25 cellular contexts compared by ENCODE assay signal in the genomic region with DNA sequence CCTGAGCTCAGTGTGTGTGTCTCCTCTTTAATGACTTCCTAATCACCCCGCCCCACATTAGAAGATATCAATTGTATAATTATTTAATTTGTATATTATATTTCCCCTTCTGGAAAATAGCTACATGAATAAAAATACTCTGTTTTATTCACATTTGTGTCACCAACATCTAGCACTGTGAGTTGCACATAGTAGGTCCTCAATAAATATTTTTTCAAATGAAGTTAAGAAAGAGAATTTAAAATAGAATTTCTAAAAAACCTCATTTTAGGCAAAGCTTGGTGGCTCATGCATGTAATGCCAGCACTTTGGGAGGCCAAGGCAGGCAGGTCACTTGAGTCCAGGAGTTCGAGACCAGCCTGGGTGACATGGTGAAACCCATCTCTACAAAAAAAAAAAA. TPM values are rescaled to one million over a fixed set of nuclear protein-coding genes. Genes with fewer than 3 reads are reported as not detected.
A peak's percentile ranks its signal among the peaks of the same experiment; 100 is the strongest.
DNase-seq lines count a peak whose midpoint lies in the region; ATAC-seq and TF ChIP-seq lines count a peak whose summit lies in the region.
"Had no signal": no experiment of that assay in that cellular context is flagged by ENCODE, and none has a peak within 500 bp of the region (broad histone marks: within the 10 kb centered on the region; RNA-seq: fewer than 3 reads in every experiment).

No MANE protein-coding gene starts in this region.

- CTCF ChIA-PET in activated CD4-positive, alpha-beta T cell treated with anti-CD3 and anti-CD28 coated beads for 36 hours (lab: Charles Lee), result interaction anchor here (0.8 to 4.7 kb wide), 7 partner anchors 8 to 293 kb away, joined by 3 to 21 read pairs (median 5); a partner anchor contains a TSS
- CTCF ChIA-PET in CD8-positive, alpha-beta memory T cell (lab: Charles Lee), result interaction anchor here (1.8 kb wide), 1 partner anchor 67 kb away, joined by 4 read pairs; no protein-coding TSS in a partner anchor
- CTCF ChIA-PET in activated CD8-positive, alpha-beta T cell treated with anti-CD3 and anti-CD28 coated beads for 36 hours (lab: Charles Lee), result interaction anchor here (0.7 to 1.9 kb wide), 4 partner anchors 10 to 520 kb away, joined by 3 to 8 read pairs (median 4); no protein-coding TSS in a partner anchor

- peak overlapping the region; percentile 73 for H3K4me3 Mint-ChIP-seq in activated CD4-positive, alpha-beta T cell treated with anti-CD3 and anti-CD28 coated beads for 36 hours
- peak overlapping the region in 3 of 7 donors; percentile 25 to 80 (median 57) for H3K4me3 Mint-ChIP-seq in CD8-positive, alpha-beta memory T cell
- peak overlapping the region; percentile 74 for H3K4me3 Mint-ChIP-seq in activated CD8-positive, alpha-beta T cell treated with anti-CD3 and anti-CD28 coated beads for 36 hours
- no peak overlapping the region for H3K4me3 Mint-ChIP-seq in memory B cell

- intact Hi-C loops in activated CD4-positive, alpha-beta T cell treated with anti-CD3 and anti-CD28 coated beads for 36 hours (cut with DNase I, micrococcal nuclease), result loop anchor here (2.0 kb wide), 3 partner anchors 122 to 292 kb away; a partner anchor contains a TSS
- intact Hi-C loops in activated CD8-positive, alpha-beta T cell treated with anti-CD3 and anti-CD28 coated beads for 36 hours (cut with micrococcal nuclease), result loop anchor here (5.0 kb wide), 1 partner anchor 53 kb away; no protein-coding TSS in a partner anchor

- H3K36me3 Mint-ChIP-seq in activated CD4-positive, alpha-beta T cell treated with anti-CD3 and anti-CD28 coated beads for 36 hours (ENCODE audit: low read depth), result peaks cover 9% of the 10 kb centered on the region
- peaks cover 0 to 24% (median 4%) of the 10 kb centered on the region in 3 donors for H3K36me3 Mint-ChIP-seq in CD8-positive, alpha-beta memory T cell
- peaks cover 16% of the 10 kb centered on the region for H3K36me3 Mint-ChIP-seq in activated CD8-positive, alpha-beta T cell treated with anti-CD3 and anti-CD28 coated beads for 36 hours (ENCODE audit: low read depth)
- H3K36me3 Mint-ChIP-seq in memory B cell, result peaks cover 8% of the 10 kb centered on the region

- no peak overlapping the region for H3K27ac ChIP-seq in CD8-positive, alpha-beta memory T cell (ENCODE audit: low read depth, low read length)
- H3K27ac ChIP-seq in osteoblast (ENCODE audit: low read depth, low read length), result no peak overlapping the region
- H3K27ac ChIP-seq: adrenal gland, breast epithelium, hepatocyte, KMS-11, SJSA1 had no signal

- H3K9me3 ChIP-seq in CD8-positive, alpha-beta memory T cell (ENCODE audit: low read length), result no peaks in the 10 kb centered on the region
- H3K9me3 ChIP-seq in osteoblast (ENCODE audit: low read depth, low read length), result no peaks in the 10 kb centered on the region
- H3K9me3 ChIP-seq: adrenal gland, breast epithelium, Peyer's patch, SJSA1, upper lobe of left lung had no signal

- H3K27me3 Mint-ChIP-seq in activated CD4-positive, alpha-beta T cell treated with anti-CD3 and anti-CD28 coated beads for 36 hours, result no peaks in the 10 kb centered on the region
- peaks cover 0 to 1% of the 10 kb centered on the region in 2 donors for H3K27me3 Mint-ChIP-seq in CD8-positive, alpha-beta memory T cell
- H3K27me3 Mint-ChIP-seq in activated CD8-positive, alpha-beta T cell treated with anti-CD3 and anti-CD28 coated beads for 36 hours, result no peaks in the 10 kb centered on the region
- no peaks in the 10 kb centered on the region for H3K27me3 Mint-ChIP-seq in memory B cell

- no peaks in the 10 kb centered on the region for H3K36me3 ChIP-seq in CD8-positive, alpha-beta memory T cell (ENCODE audit: insufficient read depth, low read length)
- H3K36me3 ChIP-seq in osteoblast (ENCODE audit: insufficient read depth, low read length), result no peaks in the 10 kb centered on the region
- H3K36me3 ChIP-seq: adrenal gland, breast epithelium, Peyer's patch, SJSA1, upper lobe of left lung had no signal

- peaks cover 74% of the 10 kb centered on the region for H3K4me1 ChIP-seq in CD8-positive, alpha-beta memory T cell (ENCODE audit: insufficient read depth, low read length)
- no peaks in the 10 kb centered on the region for H3K4me1 ChIP-seq in osteoblast (ENCODE audit: insufficient read depth, low read length)
- H3K4me1 ChIP-seq: SJSA1 had no signal

- no peak for TF ChIP-seq CTCF in activated CD8-positive, alpha-beta T cell treated with anti-CD3 and anti-CD28 coated beads for 36 hours (IDR thresholded peaks at IDR 0.05)
- TF ChIP-seq CTCF in osteoblast (IDR thresholded peaks at IDR 0.05; ENCODE audit: extremely low read depth, low read depth, low read length), result no peak

- H3K4me3 ChIP-seq in CD8-positive, alpha-beta memory T cell (ENCODE audit: low read length), result no peak overlapping the region
- no peak overlapping the region for H3K4me3 ChIP-seq in osteoblast (ENCODE audit: insufficient read depth, low read length)
- H3K4me3 ChIP-seq: adrenal gland, breast epithelium, GM23338, hepatocyte, Peyer's patch, SJSA1, upper lobe of left lung had no signal

- peaks cover 50% of the 10 kb centered on the region for H4K20me1 ChIP-seq in osteoblast (ENCODE audit: insufficient read depth, low read length)

- peaks cover 83% of the 10 kb centered on the region for H3K4me1 Mint-ChIP-seq in activated CD4-positive, alpha-beta T cell treated with anti-CD3 and anti-CD28 coated beads for 36 hours
- peaks cover 77 to 93% (median 90%) of the 10 kb centered on the region in 3 donors for H3K4me1 Mint-ChIP-seq in CD8-positive, alpha-beta memory T cell
- peaks cover 81% of the 10 kb centered on the region for H3K4me1 Mint-ChIP-seq in activated CD8-positive, alpha-beta T cell treated with anti-CD3 and anti-CD28 coated beads for 36 hours (ENCODE audit: low read depth)
- peaks cover 58% of the 10 kb centered on the region for H3K4me1 Mint-ChIP-seq in memory B cell

- H2AFZ ChIP-seq in osteoblast (ENCODE audit: low read length), result no peak overlapping the region
- H2AFZ ChIP-seq: GM23338, hepatocyte had no signal

- H3K9me3 Mint-ChIP-seq in activated CD4-positive, alpha-beta T cell treated with anti-CD3 and anti-CD28 coated beads for 36 hours (ENCODE audit: low read depth), result no peaks in the 10 kb centered on the region
- H3K9me3 Mint-ChIP-seq in CD8-positive, alpha-beta memory T cell, result no peaks in the 10 kb centered on the region
- H3K9me3 Mint-ChIP-seq in activated CD8-positive, alpha-beta T cell treated with anti-CD3 and anti-CD28 coated beads for 36 hours, result no peaks in the 10 kb centered on the region
- H3K9me3 Mint-ChIP-seq in memory B cell, result no peaks in the 10 kb centered on the region
- H3K9me3 Mint-ChIP-seq: GM23338 had no signal

- H3K27ac Mint-ChIP-seq in activated CD4-positive, alpha-beta T cell treated with anti-CD3 and anti-CD28 coated beads for 36 hours, result peak overlapping the region; percentile 100
- H3K27ac Mint-ChIP-seq in CD8-positive, alpha-beta memory T cell, result peak overlapping the region in 5 of 8 donors; percentile 58 to 92 (median 84)
- H3K27ac Mint-ChIP-seq in activated CD8-positive, alpha-beta T cell treated with anti-CD3 and anti-CD28 coated beads for 36 hours, result peak overlapping the region; percentile 95
- peak overlapping the region; percentile 56 for H3K27ac Mint-ChIP-seq in memory B cell

- no peak overlapping the region for H3K4me2 ChIP-seq in osteoblast (ENCODE audit: insufficient read depth, low read length)
- H3K4me2 ChIP-seq: hepatocyte, KMS-11 had no signal

- no peaks in the 10 kb centered on the region for H3K27me3 ChIP-seq in CD8-positive, alpha-beta memory T cell (ENCODE audit: insufficient read depth, low read length, poor library complexity, severe bottlenecking)
- H3K27me3 ChIP-seq in osteoblast (ENCODE audit: insufficient read depth, low read length), result peaks cover 4% of the 10 kb centered on the region
- H3K27me3 ChIP-seq: adrenal gland, breast epithelium, hepatocyte, Peyer's patch, SJSA1, upper lobe of left lung had no signal

- no peak for DNase-seq in activated CD4-positive, alpha-beta T cell treated with anti-CD3 and anti-CD28 coated beads for 36 hours
- no peak for DNase-seq in activated CD4-positive, alpha-beta T cell treated with anti-CD3 and anti-CD28 coated beads for 48 hours
- no peak for DNase-seq in CD8-positive, alpha-beta memory T cell
- DNase-seq in activated CD8-positive, alpha-beta T cell treated with anti-CD3 and anti-CD28 coated beads for 36 hours, result no peak
- DNase-seq in memory B cell (ENCODE audit: low spot score in 2 of 2) (no peak), osteoblast (ENCODE audit: insufficient read length, low spot score, missing footprints) (no peak)
- DNase-seq: 8988T; activated CD8-positive, alpha-beta memory T cell treated with anti-CD3 and anti-CD28 coated beads, Interleukin-2, amount 50 U/mL, for 48 hours; adrenal gland; AML-193; NCI-H1092; NCI-H2029 treated with DMSO at 0.1 percent for 48 hours; NCI-H345; nucleus accumbens; Peyer's patch; stimulated activated CD4-positive, alpha-beta T cell treated with anti-CD3 and anti-CD28 coated beads, Interleukin-4, amount 100 ng/mL, for 1 hour; upper lobe of left lung had no signal

- ATAC-seq in activated CD4-positive, alpha-beta T cell treated with anti-CD3 and anti-CD28 coated beads for 36 hours, result no peak
- ATAC-seq in activated CD8-positive, alpha-beta T cell treated with anti-CD3 and anti-CD28 coated beads for 36 hours, result no peak
- ATAC-seq in memory B cell (ENCODE audit: low read depth) (no peak), HG03097 (IDR thresholded peaks at IDR 0.05; ENCODE audit: low FRiP score, unreplicated experiment) (no peak), GM19467 (IDR thresholded peaks at IDR 0.05; ENCODE audit: unreplicated experiment) (no peak)
- ATAC-seq: GM23338 had no signal

- POLR2A ChIA-PET in activated CD4-positive, alpha-beta T cell treated with anti-CD3 and anti-CD28 coated beads for 36 hours (lab: Charles Lee), result interaction anchor here (0.6 to 2.6 kb wide), 3 partner anchors 10 to 123 kb away, joined by 3 to 22 read pairs (median 11); a partner anchor contains a TSS
- POLR2A ChIA-PET in CD8-positive, alpha-beta memory T cell (lab: Charles Lee), result interaction anchor here (0.6 to 2.6 kb wide), 3 partner anchors 10 to 232 kb away, joined by 3 to 20 read pairs (median 4); a partner anchor contains a TSS
- POLR2A ChIA-PET in activated CD8-positive, alpha-beta T cell treated with anti-CD3 and anti-CD28 coated beads for 36 hours (lab: Charles Lee), result interaction anchor here (0.6 to 6.1 kb wide), 10 partner anchors 9 to 292 kb away, joined by 3 to 63 read pairs (median 5); a partner anchor contains a TSS

- H3K79me2 ChIP-seq in osteoblast (ENCODE audit: insufficient read depth, low read length), result peaks cover 15% of the 10 kb centered on the region

RNA-seq across cellular contexts. Expression of a gene that starts 59.7 kb away (rescaled TPM):
- under 1 TPM; 0.49 to 0.91 TPM for total RNA-seq in activated CD4-positive, alpha-beta T cell treated with anti-CD3 and anti-CD28 coated beads for 36 hours
- under 1 TPM; 0.33 to 0.51 TPM for total RNA-seq in CD8-positive, alpha-beta memory T cell
- 0.01 TPM for polyA plus RNA-seq in CD8-positive, alpha-beta memory T cell
- total RNA-seq in activated CD8-positive, alpha-beta T cell treated with anti-CD3 and anti-CD28 coated beads for 36 hours, result 1 to 10 TPM; 1.5 to 2.0 TPM
- not detected in 2 replicates for total RNA-seq in osteoblast
- total RNA-seq: endothelial cell of umbilical vein, SJSA1 had no signal
- polyA plus RNA-seq: endothelial cell of umbilical vein had no signal
